1 cellular context compared by ENCODE assay signal in the genomic region with DNA sequence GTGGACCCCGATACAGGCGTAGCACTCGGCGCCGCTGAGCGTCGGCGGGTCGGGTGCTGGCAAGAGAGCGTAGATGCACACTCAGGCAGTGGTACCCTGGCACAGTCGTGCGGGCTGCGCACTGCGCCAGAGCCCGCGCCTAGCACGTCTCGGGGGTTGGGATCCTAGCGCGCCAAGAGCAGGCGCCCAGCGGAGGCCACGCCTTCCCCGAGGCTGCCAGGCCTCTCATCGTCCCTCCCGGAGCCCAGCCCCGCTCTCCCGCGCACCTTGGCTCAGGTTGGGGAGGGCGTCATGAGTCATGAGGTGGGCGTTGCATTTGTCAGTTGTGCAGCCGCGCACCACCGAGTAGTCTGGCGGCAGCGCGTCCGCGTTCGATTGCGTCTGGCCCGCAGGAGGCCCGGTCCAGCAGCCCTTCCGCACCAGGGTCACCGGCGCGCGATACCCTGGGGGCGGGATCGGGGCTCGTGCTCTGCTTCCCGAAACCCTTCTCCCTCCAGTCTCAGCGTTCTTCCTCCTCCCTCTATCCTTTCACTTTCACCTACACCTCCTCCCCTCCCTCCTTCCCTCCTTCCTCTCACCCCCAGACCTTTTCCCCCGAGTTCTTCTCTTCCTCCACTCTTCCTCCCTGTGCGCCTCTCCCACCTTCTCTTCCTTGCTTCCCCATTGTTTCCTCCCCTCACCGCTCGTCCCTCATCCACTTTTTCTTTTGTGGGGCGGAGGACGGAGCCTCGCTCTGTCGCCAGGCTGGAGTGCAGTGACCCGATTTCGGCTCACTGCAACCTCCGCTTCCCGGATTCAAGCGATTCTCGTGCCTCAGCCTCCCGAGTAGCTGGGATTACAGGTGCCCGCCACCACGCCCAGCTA.
TF ChIP-seq lines count a peak whose summit lies in the region.

No MANE protein-coding gene starts in this region.

TF ChIP-seq in HEK293, 187 proteins besides CTCF, POLR2A, EP300 and RAD21 (continued from another document and continues in another):
- TF ChIP-seq, protein P1, sequence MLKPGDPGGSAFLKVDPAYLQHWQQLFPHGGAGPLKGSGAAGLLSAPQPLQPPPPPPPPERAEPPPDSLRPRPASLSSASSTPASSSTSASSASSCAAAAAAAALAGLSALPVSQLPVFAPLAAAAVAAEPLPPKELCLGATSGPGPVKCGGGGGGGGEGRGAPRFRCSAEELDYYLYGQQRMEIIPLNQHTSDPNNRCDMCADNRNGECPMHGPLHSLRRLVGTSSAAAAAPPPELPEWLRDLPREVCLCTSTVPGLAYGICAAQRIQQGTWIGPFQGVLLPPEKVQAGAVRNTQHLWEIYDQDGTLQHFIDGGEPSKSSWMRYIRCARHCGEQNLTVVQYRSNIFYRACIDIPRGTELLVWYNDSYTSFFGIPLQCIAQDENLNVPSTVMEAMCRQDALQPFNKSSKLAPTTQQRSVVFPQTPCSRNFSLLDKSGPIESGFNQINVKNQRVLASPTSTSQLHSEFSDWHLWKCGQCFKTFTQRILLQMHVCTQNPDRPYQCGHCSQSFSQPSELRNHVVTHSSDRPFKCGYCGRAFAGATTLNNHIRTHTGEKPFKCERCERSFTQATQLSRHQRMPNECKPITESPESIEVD (tag by site-specific recombination; IDR thresholded peaks at IDR 0.05) = no peak
- peak; percentile 96; the same call in 1 of the 2 replicates for TF ChIP-seq REPIN1 (tag by site-specific recombination; IDR thresholded peaks at IDR 0.05; ENCODE audit: low read depth)
- TF ChIP-seq ZNF514 (tag by site-specific recombination; IDR thresholded peaks at IDR 0.05) = no peak
- TF ChIP-seq, protein P2, sequence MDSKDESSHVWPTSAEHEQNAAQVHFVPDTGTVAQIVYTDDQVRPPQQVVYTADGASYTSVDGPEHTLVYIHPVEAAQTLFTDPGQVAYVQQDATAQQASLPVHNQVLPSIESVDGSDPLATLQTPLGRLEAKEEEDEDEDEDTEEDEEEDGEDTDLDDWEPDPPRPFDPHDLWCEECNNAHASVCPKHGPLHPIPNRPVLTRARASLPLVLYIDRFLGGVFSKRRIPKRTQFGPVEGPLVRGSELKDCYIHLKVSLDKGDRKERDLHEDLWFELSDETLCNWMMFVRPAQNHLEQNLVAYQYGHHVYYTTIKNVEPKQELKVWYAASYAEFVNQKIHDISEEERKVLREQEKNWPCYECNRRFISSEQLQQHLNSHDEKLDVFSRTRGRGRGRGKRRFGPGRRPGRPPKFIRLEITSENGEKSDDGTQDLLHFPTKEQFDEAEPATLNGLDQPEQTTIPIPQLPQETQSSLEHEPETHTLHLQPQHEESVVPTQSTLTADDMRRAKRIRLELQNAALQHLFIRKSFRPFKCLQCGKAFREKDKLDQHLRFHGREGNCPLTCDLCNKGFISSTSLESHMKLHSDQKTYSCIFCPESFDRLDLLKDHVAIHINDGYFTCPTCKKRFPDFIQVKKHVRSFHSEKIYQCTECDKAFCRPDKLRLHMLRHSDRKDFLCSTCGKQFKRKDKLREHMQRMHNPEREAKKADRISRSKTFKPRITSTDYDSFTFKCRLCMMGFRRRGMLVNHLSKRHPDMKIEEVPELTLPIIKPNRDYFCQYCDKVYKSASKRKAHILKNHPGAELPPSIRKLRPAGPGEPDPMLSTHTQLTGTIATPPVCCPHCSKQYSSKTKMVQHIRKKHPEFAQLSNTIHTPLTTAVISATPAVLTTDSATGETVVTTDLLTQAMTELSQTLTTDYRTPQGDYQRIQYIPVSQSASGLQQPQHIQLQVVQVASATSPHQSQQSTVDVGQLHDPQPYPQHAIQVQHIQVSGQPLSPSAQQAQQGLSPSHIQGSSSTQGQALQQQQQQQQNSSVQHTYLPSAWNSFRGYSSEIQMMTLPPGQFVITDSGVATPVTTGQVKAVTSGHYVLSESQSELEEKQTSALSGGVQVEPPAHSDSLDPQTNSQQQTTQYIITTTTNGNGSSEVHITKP (tag by site-specific recombination; IDR thresholded peaks at IDR 0.05) = peak; percentile 77
- no peak for TF ChIP-seq SCRT2 (tag by site-specific recombination; IDR thresholded peaks at IDR 0.05)
- peak; percentile 87 for TF ChIP-seq ZBTB8A (tag by site-specific recombination; IDR thresholded peaks at IDR 0.05)
- peak; percentile 98 for TF ChIP-seq KLF9 (tag by site-specific recombination; IDR thresholded peaks at IDR 0.05; ENCODE audit: low read depth)
- TF ChIP-seq GFI1B (tag by site-specific recombination; IDR thresholded peaks at IDR 0.05) = no peak
- TF ChIP-seq PRDM1 (tag by site-specific recombination; IDR thresholded peaks at IDR 0.05) = peak; percentile 99
- peak; percentile 79 for TF ChIP-seq ZNF248 (tag by site-specific recombination; IDR thresholded peaks at IDR 0.05)
- TF ChIP-seq REST (tag by site-specific recombination; IDR thresholded peaks at IDR 0.05) = peak; percentile 68; the same call in 1 of the 2 replicates
- peak; percentile 79; the same call in 1 of the 2 replicates for TF ChIP-seq SALL2 (tag by site-specific recombination; IDR thresholded peaks at IDR 0.05; ENCODE audit: borderline replicate concordance)
- TF ChIP-seq ZNF26 (tag by site-specific recombination; IDR thresholded peaks at IDR 0.05) = no peak
- peak; percentile 99 for TF ChIP-seq ZNF600 (tag by site-specific recombination; IDR thresholded peaks at IDR 0.05)
- no peak; the same call in 1 of the 2 replicates for TF ChIP-seq ZNF558 (tag by site-specific recombination; IDR thresholded peaks at IDR 0.05)
- no peak for TF ChIP-seq ZNF555 (tag by site-specific recombination; conservative IDR thresholded peaks at IDR 0.05)
- TF ChIP-seq ZNF175 (tag by site-specific recombination; IDR thresholded peaks at IDR 0.05) = 0 out of 2 replicates have a peak, but pooled peaks have one; percentile 58
- TF ChIP-seq ZNF133 (tag by site-specific recombination; IDR thresholded peaks at IDR 0.05) = peak; percentile 61
- peak; percentile 99 for TF ChIP-seq KLF1 (tag by site-specific recombination; IDR thresholded peaks at IDR 0.05)
- TF ChIP-seq ZNF629 (tag by site-specific recombination; IDR thresholded peaks at IDR 0.05) = peak; percentile 89
- TF ChIP-seq AEBP2 (tag by site-specific recombination; IDR thresholded peaks at IDR 0.05; ENCODE audit: borderline replicate concordance) = no peak
- TF ChIP-seq, protein P3, sequence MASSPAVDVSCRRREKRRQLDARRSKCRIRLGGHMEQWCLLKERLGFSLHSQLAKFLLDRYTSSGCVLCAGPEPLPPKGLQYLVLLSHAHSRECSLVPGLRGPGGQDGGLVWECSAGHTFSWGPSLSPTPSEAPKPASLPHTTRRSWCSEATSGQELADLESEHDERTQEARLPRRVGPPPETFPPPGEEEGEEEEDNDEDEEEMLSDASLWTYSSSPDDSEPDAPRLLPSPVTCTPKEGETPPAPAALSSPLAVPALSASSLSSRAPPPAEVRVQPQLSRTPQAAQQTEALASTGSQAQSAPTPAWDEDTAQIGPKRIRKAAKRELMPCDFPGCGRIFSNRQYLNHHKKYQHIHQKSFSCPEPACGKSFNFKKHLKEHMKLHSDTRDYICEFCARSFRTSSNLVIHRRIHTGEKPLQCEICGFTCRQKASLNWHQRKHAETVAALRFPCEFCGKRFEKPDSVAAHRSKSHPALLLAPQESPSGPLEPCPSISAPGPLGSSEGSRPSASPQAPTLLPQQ (tag by site-specific recombination; IDR thresholded peaks at IDR 0.05) = peak; percentile 87
- TF ChIP-seq ZNF10 (tag by site-specific recombination; IDR thresholded peaks at IDR 0.05) = peak; percentile 66; the same call in 1 of the 2 replicates
- TF ChIP-seq ZNF501 (tag by site-specific recombination; IDR thresholded peaks at IDR 0.05) = peak; percentile 94
- no peak for TF ChIP-seq ZNF274 (IDR thresholded peaks at IDR 0.05; ENCODE audit: low read length)
- peak; percentile 43; the same call in 1 of the 2 replicates for TF ChIP-seq ZNF274 (tag by site-specific recombination; IDR thresholded peaks at IDR 0.05; ENCODE audit: borderline replicate concordance)
- peak; percentile 97 for TF ChIP-seq SP3 (tag by site-specific recombination; IDR thresholded peaks at IDR 0.05)
- TF ChIP-seq TSHZ1 (tag by site-specific recombination; IDR thresholded peaks at IDR 0.05; ENCODE audit: borderline replicate concordance) = peak; percentile 31
- TF ChIP-seq, protein P4, sequence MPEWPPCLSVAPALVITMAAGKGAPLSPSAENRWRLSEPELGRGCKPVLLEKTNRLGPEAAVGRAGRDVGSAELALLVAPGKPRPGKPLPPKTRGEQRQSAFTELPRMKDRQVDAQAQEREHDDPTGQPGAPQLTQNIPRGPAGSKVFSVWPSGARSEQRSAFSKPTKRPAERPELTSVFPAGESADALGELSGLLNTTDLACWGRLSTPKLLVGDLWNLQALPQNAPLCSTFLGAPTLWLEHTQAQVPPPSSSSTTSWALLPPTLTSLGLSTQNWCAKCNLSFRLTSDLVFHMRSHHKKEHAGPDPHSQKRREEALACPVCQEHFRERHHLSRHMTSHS (tag by site-specific recombination; IDR thresholded peaks at IDR 0.05) = no peak
- TF ChIP-seq ZNF654 (tag by site-specific recombination; IDR thresholded peaks at IDR 0.05; ENCODE audit: low read depth) = no peak
- TF ChIP-seq, protein P5, sequence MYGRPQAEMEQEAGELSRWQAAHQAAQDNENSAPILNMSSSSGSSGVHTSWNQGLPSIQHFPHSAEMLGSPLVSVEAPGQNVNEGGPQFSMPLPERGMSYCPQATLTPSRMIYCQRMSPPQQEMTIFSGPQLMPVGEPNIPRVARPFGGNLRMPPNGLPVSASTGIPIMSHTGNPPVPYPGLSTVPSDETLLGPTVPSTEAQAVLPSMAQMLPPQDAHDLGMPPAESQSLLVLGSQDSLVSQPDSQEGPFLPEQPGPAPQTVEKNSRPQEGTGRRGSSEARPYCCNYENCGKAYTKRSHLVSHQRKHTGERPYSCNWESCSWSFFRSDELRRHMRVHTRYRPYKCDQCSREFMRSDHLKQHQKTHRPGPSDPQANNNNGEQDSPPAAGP (tag by site-specific recombination; IDR thresholded peaks at IDR 0.05) = peak; percentile 98
- 0 out of 2 replicates have a peak, but pooled peaks have one; percentile 12 for TF ChIP-seq ZNF146 (tag by site-specific recombination; IDR thresholded peaks at IDR 0.05)
- TF ChIP-seq TRIM28 (IDR thresholded peaks at IDR 0.05; ENCODE audit: borderline replicate concordance, low read length) = no peak
